Comparison of ENCODE assay signal across 21 cellular contexts in the genomic region with DNA sequence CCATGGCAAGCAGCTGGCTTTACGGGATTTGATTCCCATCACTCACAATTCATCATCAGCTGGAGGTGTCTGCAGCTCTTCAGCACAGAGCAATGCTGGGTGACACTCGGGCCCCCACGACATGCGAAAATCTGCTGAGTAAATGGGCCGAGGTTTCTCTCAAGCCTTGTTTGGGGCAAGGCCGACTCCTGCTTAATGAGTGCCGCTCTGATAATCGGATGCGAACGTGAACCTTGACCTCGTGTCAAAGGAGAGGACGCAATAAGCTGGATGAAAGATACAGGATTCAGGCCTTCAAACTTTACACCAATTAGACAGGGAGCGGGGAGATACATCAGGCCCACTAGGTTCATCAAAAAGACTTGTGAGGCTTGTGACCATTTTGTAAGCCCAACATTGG.
"Had no signal": no experiment of that assay in that cellular context is flagged by ENCODE, and none has a peak within 500 bp of the region (broad histone marks: within the 10 kb centered on the region; RNA-seq: fewer than 3 reads in every experiment).

No MANE protein-coding gene starts in this region.

- H3K4me1 ChIP-seq: upper lobe of left lung had no signal

- ATAC-seq: activated CD4-positive, CD25-positive, alpha-beta regulatory T cell treated with anti-CD3 and anti-CD28 coated beads, Interleukin-2, amount 50 U/mL, for 24 hours; activated CD8-positive, alpha-beta T cell treated with anti-CD3 and anti-CD28 coated beads for 36 hours; naive thymus-derived CD4-positive, alpha-beta T cell; stimulated activated naive CD8-positive, alpha-beta T cell treated with anti-CD3 and anti-CD28 coated beads, Interleukin-15, Interleukin-2, amounts not matched to agents 100 U/mL and 50 U/mL, for 24 hours had no signal

- H3K27ac ChIP-seq: cardiac muscle cell, spleen, upper lobe of left lung, VCaP had no signal

- H3K4me3 Mint-ChIP-seq: activated CD4-positive, alpha-beta T cell treated with anti-CD3 and anti-CD28 coated beads, Interleukin-2, amount 10 ng/mL, durations not matched to agents 7 days and 5 days; activated CD8-positive, alpha-beta T cell treated with anti-CD3 and anti-CD28 coated beads for 36 hours; activated naive CD4-positive, alpha-beta T cell treated with anti-CD3 and anti-CD28 coated beads for 36 hours; activated naive CD8-positive, alpha-beta T cell treated with anti-CD3 and anti-CD28 coated beads, Interleukin-2, amount 10 ng/mL, durations not matched to agents 7 days and 5 days; dendritic cell treated with granulocyte-macrophage colony-stimulating factor and Interleukin-4, amounts not matched to agents 40 ng/mL and 50 ng/mL, for 4 days; neural crest cell had no signal

- H3K36me3 ChIP-seq: cardiac muscle cell had no signal

- H3K27me3 ChIP-seq: cardiac muscle cell, upper lobe of left lung had no signal

- DNase-seq: activated CD4-positive, alpha-beta T cell treated with anti-CD3 and anti-CD28 coated beads, Interleukin-2, amount 10 ng/mL, durations not matched to agents 7 days and 5 days; activated CD8-positive, alpha-beta T cell treated with anti-CD3 and anti-CD28 coated beads for 36 hours; activated effector memory CD4-positive, alpha-beta T cell treated with Interleukin-2 at 50 U/mL for 16 hours; activated naive CD4-positive, alpha-beta T cell treated with anti-CD3 and anti-CD28 coated beads for 36 hours; activated naive CD8-positive, alpha-beta T cell treated with anti-CD3 and anti-CD28 coated beads, Interleukin-2, amount 10 ng/mL, durations not matched to agents 7 days and 5 days; activated T-cell treated with anti-CD3 and anti-CD28 coated beads, Interleukin-2, amount 50 U/mL, for 48 hours; amniotic stem cell; effector CD4-positive, alpha-beta T cell; erythroblast; foreskin fibroblast; naive thymus-derived CD4-positive, alpha-beta T cell; spleen; stimulated activated CD4-positive, alpha-beta T cell treated with anti-CD3 and anti-CD28 coated beads, Interleukin-4, amount 100 ng/mL, for 1 hour; stimulated activated naive CD8-positive, alpha-beta T cell treated with anti-CD3 and anti-CD28 coated beads, Interleukin-15, Interleukin-2, amounts not matched to agents 100 U/mL and 50 U/mL, for 24 hours; T-helper 2 cell; upper lobe of left lung had no signal

- H3K9me3 Mint-ChIP-seq: activated CD4-positive, alpha-beta T cell treated with anti-CD3 and anti-CD28 coated beads, Interleukin-2, amount 10 ng/mL, durations not matched to agents 7 days and 5 days; activated CD8-positive, alpha-beta T cell treated with anti-CD3 and anti-CD28 coated beads for 36 hours; activated naive CD4-positive, alpha-beta T cell treated with anti-CD3 and anti-CD28 coated beads for 36 hours; activated naive CD8-positive, alpha-beta T cell treated with anti-CD3 and anti-CD28 coated beads, Interleukin-2, amount 10 ng/mL, durations not matched to agents 7 days and 5 days; dendritic cell treated with granulocyte-macrophage colony-stimulating factor and Interleukin-4, amounts not matched to agents 40 ng/mL and 50 ng/mL, for 4 days; naive thymus-derived CD4-positive, alpha-beta T cell; neural crest cell had no signal

- H3K27me3 Mint-ChIP-seq: activated CD8-positive, alpha-beta T cell treated with anti-CD3 and anti-CD28 coated beads for 36 hours; activated naive CD8-positive, alpha-beta T cell treated with anti-CD3 and anti-CD28 coated beads, Interleukin-2, amount 10 ng/mL, durations not matched to agents 7 days and 5 days had no signal

- H3K4me3 ChIP-seq: cardiac muscle cell, spleen, upper lobe of left lung had no signal

- H3K36me3 Mint-ChIP-seq: activated naive CD8-positive, alpha-beta T cell treated with anti-CD3 and anti-CD28 coated beads, Interleukin-2, amount 10 ng/mL, durations not matched to agents 7 days and 5 days had no signal

- H3K9me3 ChIP-seq: spleen, upper lobe of left lung had no signal

- H3K27ac Mint-ChIP-seq: activated CD4-positive, alpha-beta T cell treated with anti-CD3 and anti-CD28 coated beads, Interleukin-2, amount 10 ng/mL, durations not matched to agents 7 days and 5 days; activated CD8-positive, alpha-beta T cell treated with anti-CD3 and anti-CD28 coated beads for 36 hours; activated naive CD4-positive, alpha-beta T cell treated with anti-CD3 and anti-CD28 coated beads for 36 hours; activated naive CD8-positive, alpha-beta T cell treated with anti-CD3 and anti-CD28 coated beads, Interleukin-2, amount 10 ng/mL, durations not matched to agents 7 days and 5 days; dendritic cell treated with granulocyte-macrophage colony-stimulating factor and Interleukin-4, amounts not matched to agents 40 ng/mL and 50 ng/mL, for 4 days; naive thymus-derived CD4-positive, alpha-beta T cell had no signal
